Comparison of ENCODE assay signal across 22 cellular contexts in genomic region chr14:76272349-76272748, GRCh38.
A peak's percentile ranks its signal among the peaks of the same experiment; 100 is the strongest.
DNase-seq lines count a peak whose midpoint lies in the region; ATAC-seq, FAIRE-seq and TF ChIP-seq lines count a peak whose summit lies in the region.
"Had no signal": no experiment of that assay in that cellular context is flagged by ENCODE, and none has a peak within 500 bp of the region (broad histone marks: within the 10 kb centered on the region; RNA-seq: fewer than 3 reads in every experiment).

No MANE protein-coding gene starts in this region.

- intact Hi-C loops in dendritic cell treated with granulocyte-macrophage colony-stimulating factor and Interleukin-4, amounts not matched to agents 40 ng/mL and 50 ng/mL, for 4 days (cut with micrococcal nuclease), result no loop called here
- intact Hi-C loops in lower lobe of right lung (cut with DNase I), result no loop called here

- no peak overlapping the region for H3K4me3 Mint-ChIP-seq in dendritic cell treated with granulocyte-macrophage colony-stimulating factor and Interleukin-4, amounts not matched to agents 40 ng/mL and 50 ng/mL, for 4 days
- H3K4me3 Mint-ChIP-seq: B cell; CD4-positive, alpha-beta T cell; CD8-positive, alpha-beta T cell had no signal

- H2BK12ac ChIP-seq in H1 (ENCODE audit: low read depth, low read length), result peak overlapping the region; percentile 14; the same call in 1 of the 2 replicates

- no peak overlapping the region for H3K4me2 ChIP-seq in H1 (ENCODE audit: insufficient read depth in 1 of 2, low read depth in 2 of 2, low read length in 2 of 2)
- H3K4me2 ChIP-seq in smooth muscle cell, result no peak overlapping the region
- H3K4me2 ChIP-seq: A549; BLaER1 treated with 17β-estradiol and CSF1 and Interleukin-3, amounts not matched to agents 10 nM and 100 nM had no signal

- no peak overlapping the region for H2BK120ac ChIP-seq in H1 (replicated peaks; ENCODE audit: low read depth, low read length)

- no peaks in the 10 kb centered on the region for H3F3A ChIP-seq in smooth muscle cell (ENCODE audit: low read depth)

- H4K20me1 ChIP-seq in H1 (replicated peaks in 1 of 2; ENCODE audit: control insufficient read depth in 1 of 2, insufficient read depth in 2 of 2, low read length in 2 of 2) (no peaks in the 10 kb centered on the region), smooth muscle cell (ENCODE audit: low read depth) (no peaks in the 10 kb centered on the region)
- H4K20me1 ChIP-seq: BLaER1 treated with 17β-estradiol and CSF1 and Interleukin-3, amounts not matched to agents 10 nM and 100 nM had no signal

- no peak for TF ChIP-seq POLR2A in H1 (IDR thresholded peaks at IDR 0.05; ENCODE audit: control extremely low read depth in 1 of 2, low read depth in 2 of 2, low read length in 2 of 2)

- H3K27ac ChIP-seq in HEK293 (ENCODE audit: extremely low read depth, low read depth, low read length) (no peak overlapping the region), H1 (ENCODE audit: low read depth, low read length) (no peak overlapping the region), lower lobe of right lung (no peak overlapping the region), smooth muscle cell (ENCODE audit: low read depth) (no peak overlapping the region)
- H3K27ac ChIP-seq: 22Rv1; A549; BLaER1 treated with 17β-estradiol and CSF1 and Interleukin-3, amounts not matched to agents 10 nM and 100 nM; C4-2B had no signal

- H2AFZ ChIP-seq in H1 (ENCODE audit: low read length) (no peak overlapping the region), smooth muscle cell (ENCODE audit: low read depth) (no peak overlapping the region)

- H3K4me3 ChIP-seq in HEK293 (ENCODE audit: low read depth, low read length) (no peak overlapping the region), H1 (ENCODE audit: extremely low read depth in 1 of 4, insufficient read depth in 2 of 4, low read depth in 3 of 4, low read length in 4 of 4) (no peak overlapping the region), lower lobe of right lung (no peak overlapping the region), smooth muscle cell (no peak overlapping the region)
- H3K4me3 ChIP-seq: A549; BLaER1 treated with 17β-estradiol and CSF1 and Interleukin-3, amounts not matched to agents 10 nM and 100 nM had no signal

- H3K4me1 Mint-ChIP-seq in dendritic cell treated with granulocyte-macrophage colony-stimulating factor and Interleukin-4, amounts not matched to agents 40 ng/mL and 50 ng/mL, for 4 days (ENCODE audit: low read depth), result no peaks in the 10 kb centered on the region

- no peak overlapping the region for H4K8ac ChIP-seq in H1 (ENCODE audit: extremely low read depth, insufficient read depth, low read length)

- DNase-seq in H1 (ENCODE audit: low read depth in 1 of 2, low spot score in 2 of 2) (no peak), lower lobe of right lung (no peak), smooth muscle cell (lab: John Stamatoyannopoulos, UW; ENCODE audit: unreplicated experiment) (no peak)
- DNase-seq: AML-193; Caco-2; Calu3; CD4-positive, alpha-beta T cell; CD8-positive, alpha-beta T cell; DMS79 treated with DMSO at 0.1 percent for 48 hours; GF-D8 had no signal

- H3K56ac ChIP-seq in H1 (replicated peaks; ENCODE audit: insufficient read length, low read depth, low read length), result no peak overlapping the region

- no peak for TF ChIP-seq EP300 in H1 (IDR thresholded peaks at IDR 0.05; ENCODE audit: borderline replicate concordance in 1 of 2, low read depth in 2 of 2, low read length in 2 of 2)

- no peak overlapping the region for H2BK5ac ChIP-seq in H1 (ENCODE audit: low read depth, low read length)

- no peaks in the 10 kb centered on the region for H3K79me2 ChIP-seq in H1 (ENCODE audit: control insufficient read depth in 1 of 2, insufficient read depth in 2 of 2, low read length in 2 of 2)
- no peaks in the 10 kb centered on the region for H3K79me2 ChIP-seq in smooth muscle cell (ENCODE audit: low read depth)

- H2BK20ac ChIP-seq in H1 (ENCODE audit: low read length), result no peak overlapping the region

- no peak overlapping the region for H3K14ac ChIP-seq in H1 (ENCODE audit: insufficient read length)

- no peak overlapping the region for H4K5ac ChIP-seq in H1 (ENCODE audit: insufficient read length, low read depth, low read length)

- POLR2A ChIA-PET in HEK293 (lab: Yijun Ruan, JAX) (no interaction called here), H1 (lab: Charles Lee; ENCODE audit: partially characterized antibody) (no interaction called here)

- H3K9ac ChIP-seq in H1 (replicated peaks in 1 of 4; ENCODE audit: extremely low read depth in 1 of 4, low read depth in 3 of 4, low read length in 3 of 4) (no peak overlapping the region), smooth muscle cell (ENCODE audit: low read depth) (no peak overlapping the region)
- H3K9ac ChIP-seq: BLaER1 treated with 17β-estradiol and CSF1 and Interleukin-3, amounts not matched to agents 10 nM and 100 nM had no signal

- no peak overlapping the region for H2AK5ac ChIP-seq in H1 (ENCODE audit: low read depth, low read length)

- H3K9me3 Mint-ChIP-seq in dendritic cell treated with granulocyte-macrophage colony-stimulating factor and Interleukin-4, amounts not matched to agents 40 ng/mL and 50 ng/mL, for 4 days, result no peaks in the 10 kb centered on the region
- H3K9me3 Mint-ChIP-seq: CD4-positive, alpha-beta T cell; CD8-positive, alpha-beta T cell had no signal

- peak overlapping the region; percentile 3 for H3K27ac Mint-ChIP-seq in dendritic cell treated with granulocyte-macrophage colony-stimulating factor and Interleukin-4, amounts not matched to agents 40 ng/mL and 50 ng/mL, for 4 days
- H3K27ac Mint-ChIP-seq: B cell; CD4-positive, alpha-beta T cell; CD8-positive, alpha-beta T cell had no signal

- CTCF ChIA-PET in HEK293 (lab: Yijun Ruan, JAX) (no interaction called here), H1 (lab: Charles Lee; ENCODE audit: partially characterized antibody) (no interaction called here)

- H3K4me1 ChIP-seq in HEK293 (ENCODE audit: control insufficient read depth, insufficient read depth, low read length) (no peaks in the 10 kb centered on the region), H1 (replicated peaks in 1 of 4; ENCODE audit: control insufficient read depth in 3 of 4, insufficient read depth in 4 of 4, low read length in 3 of 4) (peaks cover 0 to under 1% (median 0%) of the 10 kb centered on the region in 4 experiments; a peak in 1 of 7 replicates), lower lobe of right lung (no peaks in the 10 kb centered on the region), smooth muscle cell (ENCODE audit: low read depth) (no peaks in the 10 kb centered on the region)
- H3K4me1 ChIP-seq: A549, Caco-2 had no signal

- no peak for FAIRE-seq in H1 (lab: Jason Lieb, UNC)
- FAIRE-seq: A549, D721Med, G401.6, GM12891, GM19239 had no signal

- no peaks in the 10 kb centered on the region for H3K36me3 ChIP-seq in HEK293 (ENCODE audit: control insufficient read depth in 2 of 2, insufficient read depth in 1 of 2, low read length in 2 of 2)
- no peaks in the 10 kb centered on the region for H3K36me3 ChIP-seq in H1 (ENCODE audit: control insufficient read depth in 2 of 4, insufficient read depth in 4 of 4, low read length in 3 of 4)
- no peaks in the 10 kb centered on the region for H3K36me3 ChIP-seq in lower lobe of right lung
- no peaks in the 10 kb centered on the region for H3K36me3 ChIP-seq in smooth muscle cell (ENCODE audit: low read depth)
- H3K36me3 ChIP-seq: BLaER1 treated with 17β-estradiol and CSF1 and Interleukin-3, amounts not matched to agents 10 nM and 100 nM had no signal

- H3K27me3 ChIP-seq in H1 (replicated peaks in 1 of 4; ENCODE audit: control insufficient read depth in 3 of 4, extremely low read depth in 1 of 4, insufficient read depth in 3 of 4, low read length in 3 of 4) (peaks cover 0 to 2% (median 0%) of the 10 kb centered on the region in 4 experiments; a peak in 1 of 7 replicates), lower lobe of right lung (ENCODE audit: low read depth) (peaks cover 5% of the 10 kb centered on the region), smooth muscle cell (ENCODE audit: low read depth) (peaks cover 26% of the 10 kb centered on the region)
- H3K27me3 ChIP-seq: BLaER1 treated with 17β-estradiol and CSF1 and Interleukin-3, amounts not matched to agents 10 nM and 100 nM had no signal

- H2BK15ac ChIP-seq in H1 (ENCODE audit: low read length), result no peak overlapping the region

- no peaks in the 10 kb centered on the region for H3K79me1 ChIP-seq in H1 (ENCODE audit: low read depth, low read length)

- H3K23me2 ChIP-seq in H1 (ENCODE audit: low read depth, low read length), result no peaks in the 10 kb centered on the region

- ATAC-seq in lower lobe of right lung (no peak), HG03571 (IDR thresholded peaks at IDR 0.05; ENCODE audit: unreplicated experiment) (no peak)
- ATAC-seq: CD8-positive, alpha-beta T cell had no signal

- no peak for TF ChIP-seq RAD21 in H1 (IDR thresholded peaks at IDR 0.05 in 1 of 2, conservative IDR thresholded peaks at IDR 0.05 in 1 of 2; ENCODE audit: low read depth in 2 of 2, low read length in 2 of 2)

- H3K9me3 ChIP-seq in HEK293 (ENCODE audit: control insufficient read depth, insufficient read depth, low read depth, low read length) (no peaks in the 10 kb centered on the region), H1 (ENCODE audit: insufficient read depth in 2 of 2, low read depth in 1 of 2, low read length in 1 of 2) (no peaks in the 10 kb centered on the region), lower lobe of right lung (no peaks in the 10 kb centered on the region), smooth muscle cell (replicated peaks; ENCODE audit: low read depth) (no peaks in the 10 kb centered on the region)
- H3K9me3 ChIP-seq: A549, Caco-2 had no signal

- no peak overlapping the region for H3K18ac ChIP-seq in H1 (ENCODE audit: extremely low read depth, low read length)

- no peaks in the 10 kb centered on the region for H3K36me3 Mint-ChIP-seq in dendritic cell treated with granulocyte-macrophage colony-stimulating factor and Interleukin-4, amounts not matched to agents 40 ng/mL and 50 ng/mL, for 4 days (ENCODE audit: low read depth)
- H3K36me3 Mint-ChIP-seq: CD8-positive, alpha-beta T cell had no signal

- H4K91ac ChIP-seq in H1 (replicated peaks; ENCODE audit: insufficient read length, low read length), result no peak overlapping the region

- H3K4ac ChIP-seq in H1 (replicated peaks; ENCODE audit: insufficient read length, low read depth, low read length), result no peak overlapping the region

- H3K23ac ChIP-seq in H1 (ENCODE audit: insufficient read length), result no peak overlapping the region

- TF ChIP-seq CTCF in HEK293 (tag by site-specific recombination; IDR thresholded peaks at IDR 0.05) (no peak), H1 (IDR thresholded peaks at IDR 0.05; ENCODE audit: control extremely low read depth in 1 of 3, insufficient read depth in 1 of 3, low read depth in 1 of 3, low read length in 3 of 3) (no peak), lower lobe of right lung (IDR thresholded peaks at IDR 0.05) (no peak), smooth muscle cell (IDR thresholded peaks at IDR 0.05; ENCODE audit: borderline replicate concordance, insufficient read depth, poor library complexity, severe bottlenecking) (no peak)

- peaks cover 21% of the 10 kb centered on the region for H3K27me3 Mint-ChIP-seq in dendritic cell treated with granulocyte-macrophage colony-stimulating factor and Interleukin-4, amounts not matched to agents 40 ng/mL and 50 ng/mL, for 4 days

TF ChIP-seq in HEK293, 187 proteins besides CTCF, POLR2A, EP300 and RAD21 (continues in another document):
- TF ChIP-seq ZNF596 (tag by site-specific recombination; IDR thresholded peaks at IDR 0.05), result peak; percentile 98

TF ChIP-seq in H1, 55 proteins besides CTCF, POLR2A, EP300 and RAD21 (continues in another document):
- no peak for TF ChIP-seq GABPA (IDR thresholded peaks at IDR 0.05; ENCODE audit: borderline replicate concordance, insufficient read depth, low read length)
